ENCODE assay signal across 23 cellular contexts in genomic region chr2:50551018-50551726, GRCh38.
"Had no signal": no experiment of that assay in that cellular context is flagged by ENCODE, and none has a peak within 500 bp of the region (broad histone marks: within the 10 kb centered on the region; RNA-seq: fewer than 3 reads in every experiment).

No MANE protein-coding gene starts in this region.

- H3K9me3 ChIP-seq: left lung, lower lobe of right lung, pancreas, stomach, thyroid gland, vagina had no signal

- H3K79me2 ChIP-seq: hepatocyte had no signal

- H3K4me1 Mint-ChIP-seq: natural killer cell had no signal

- H3K36me3 Mint-ChIP-seq: natural killer cell had no signal

- H3K27me3 ChIP-seq: dorsolateral prefrontal cortex, hepatocyte, left lung, pancreas, stomach, thyroid gland, vagina had no signal

- H3K4me2 ChIP-seq: hepatocyte, smooth muscle cell had no signal

- H3K27ac ChIP-seq: dorsolateral prefrontal cortex, hepatocyte, left lung, lower lobe of right lung, pancreas, stomach, thyroid gland, vagina had no signal

- H3K36me3 ChIP-seq: left lung, lower lobe of right lung, pancreas, stomach, thyroid gland, vagina had no signal

- H2AFZ ChIP-seq: hepatocyte had no signal

- H3K27ac Mint-ChIP-seq: natural killer cell had no signal

- FAIRE-seq: colon, frontal cortex, pancreas had no signal

- H3K4me3 Mint-ChIP-seq: natural killer cell had no signal

- DNase-seq: dorsolateral prefrontal cortex; effector CD4-positive, alpha-beta T cell; left cardiac atrium; lower lobe of right lung; natural killer cell; occipital lobe; pancreas; retina; stimulated activated CD4-positive, alpha-beta T cell treated with anti-CD3 and anti-CD28 coated beads, Interleukin-12 subunit alpha, Interleukin-12 subunit beta, amount 100 ng/mL, for 4 hours; stimulated activated CD4-positive, alpha-beta T cell treated with anti-CD3 and anti-CD28 coated beads, Interleukin-1b, Interleukin-23, amount 100 ng/mL, for 48 hours; stimulated activated CD4-positive, alpha-beta T cell treated with anti-CD3 and anti-CD28 coated beads, Interleukin-4, amount 100 ng/mL, for 1 hour; stimulated activated CD8-positive, alpha-beta memory T cell treated with anti-CD3 and anti-CD28 coated beads, Interleukin-4, amount 100 ng/mL, for 48 hours; stimulated activated naive CD4-positive, alpha-beta T cell; stomach; thyroid gland; trophoblast cell had no signal

- ATAC-seq: left lung, lower lobe of right lung, natural killer cell, pancreas, sciatic nerve had no signal

- H3K4me1 ChIP-seq: left lung, lower lobe of right lung, pancreas, stomach, thyroid gland, vagina had no signal

- H3K4me3 ChIP-seq: dorsolateral prefrontal cortex, hepatocyte, left lung, lower lobe of right lung, pancreas, smooth muscle cell, stomach, thyroid gland, vagina had no signal
